In genomic region chr9:13524245-13524644, GRCh38 we compare ENCODE assay signal across 2 cellular contexts.
TF ChIP-seq lines count a peak whose summit lies in the region.

No MANE protein-coding gene starts in this region.

TF ChIP-seq in GM23338, 12 proteins besides CTCF, POLR2A, EP300 and RAD21 (continued from another document):
- no peak for TF ChIP-seq REST (IDR thresholded peaks at IDR 0.05; ENCODE audit: unreplicated experiment)
- TF ChIP-seq ETS1 (IDR thresholded peaks at IDR 0.05): no peak
- TF ChIP-seq POLR2AphosphoS5 (IDR thresholded peaks at IDR 0.05; ENCODE audit: low read depth): no peak

TF ChIP-seq in WTC11, 78 proteins besides CTCF, POLR2A, EP300 and RAD21 (continued from another document):
- no peak for TF ChIP-seq NFYB (CRISPR knock-in tag; conservative IDR thresholded peaks at IDR 0.05; ENCODE audit: low read depth)
- TF ChIP-seq ZNF121 (CRISPR knock-in tag; IDR thresholded peaks at IDR 0.05): no peak
- TF ChIP-seq ZBTB43 (CRISPR knock-in tag; IDR thresholded peaks at IDR 0.05): no peak
- TF ChIP-seq, protein P1, sequence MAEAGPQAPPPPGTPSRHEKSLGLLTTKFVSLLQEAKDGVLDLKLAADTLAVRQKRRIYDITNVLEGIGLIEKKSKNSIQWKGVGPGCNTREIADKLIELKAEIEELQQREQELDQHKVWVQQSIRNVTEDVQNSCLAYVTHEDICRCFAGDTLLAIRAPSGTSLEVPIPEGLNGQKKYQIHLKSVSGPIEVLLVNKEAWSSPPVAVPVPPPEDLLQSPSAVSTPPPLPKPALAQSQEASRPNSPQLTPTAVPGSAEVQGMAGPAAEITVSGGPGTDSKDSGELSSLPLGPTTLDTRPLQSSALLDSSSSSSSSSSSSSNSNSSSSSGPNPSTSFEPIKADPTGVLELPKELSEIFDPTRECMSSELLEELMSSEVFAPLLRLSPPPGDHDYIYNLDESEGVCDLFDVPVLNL (CRISPR knock-in tag; IDR thresholded peaks at IDR 0.05; ENCODE audit: borderline replicate concordance, low read depth): no peak
- TF ChIP-seq, protein P2, sequence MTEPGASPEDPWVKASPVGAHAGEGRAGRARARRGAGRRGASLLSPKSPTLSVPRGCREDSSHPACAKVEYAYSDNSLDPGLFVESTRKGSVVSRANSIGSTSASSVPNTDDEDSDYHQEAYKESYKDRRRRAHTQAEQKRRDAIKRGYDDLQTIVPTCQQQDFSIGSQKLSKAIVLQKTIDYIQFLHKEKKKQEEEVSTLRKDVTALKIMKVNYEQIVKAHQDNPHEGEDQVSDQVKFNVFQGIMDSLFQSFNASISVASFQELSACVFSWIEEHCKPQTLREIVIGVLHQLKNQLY (CRISPR knock-in tag; IDR thresholded peaks at IDR 0.05): no peak
- TF ChIP-seq ZNF138 (CRISPR knock-in tag; conservative IDR thresholded peaks at IDR 0.05): no peak
- TF ChIP-seq ATF1 (CRISPR knock-in tag; IDR thresholded peaks at IDR 0.05): no peak
- TF ChIP-seq, protein P3, sequence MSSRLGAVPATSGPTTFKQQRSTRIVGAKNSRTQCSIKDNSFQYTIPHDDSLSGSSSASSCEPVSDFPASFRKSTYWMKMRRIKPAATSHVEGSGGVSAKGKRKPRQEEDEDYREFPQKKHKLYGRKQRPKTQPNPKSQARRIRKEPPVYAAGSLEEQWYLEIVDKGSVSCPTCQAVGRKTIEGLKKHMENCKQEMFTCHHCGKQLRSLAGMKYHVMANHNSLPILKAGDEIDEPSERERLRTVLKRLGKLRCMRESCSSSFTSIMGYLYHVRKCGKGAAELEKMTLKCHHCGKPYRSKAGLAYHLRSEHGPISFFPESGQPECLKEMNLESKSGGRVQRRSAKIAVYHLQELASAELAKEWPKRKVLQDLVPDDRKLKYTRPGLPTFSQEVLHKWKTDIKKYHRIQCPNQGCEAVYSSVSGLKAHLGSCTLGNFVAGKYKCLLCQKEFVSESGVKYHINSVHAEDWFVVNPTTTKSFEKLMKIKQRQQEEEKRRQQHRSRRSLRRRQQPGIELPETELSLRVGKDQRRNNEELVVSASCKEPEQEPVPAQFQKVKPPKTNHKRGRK (CRISPR knock-in tag; IDR thresholded peaks at IDR 0.05; ENCODE audit: borderline replicate concordance): no peak
- no peak for TF ChIP-seq ELF4 (CRISPR knock-in tag; IDR thresholded peaks at IDR 0.05; ENCODE audit: low read depth)
- no peak for TF ChIP-seq FOXP1 (CRISPR knock-in tag; IDR thresholded peaks at IDR 0.05; ENCODE audit: borderline replicate concordance)
